1 cellular context compared by ENCODE assay signal in the genomic region with DNA sequence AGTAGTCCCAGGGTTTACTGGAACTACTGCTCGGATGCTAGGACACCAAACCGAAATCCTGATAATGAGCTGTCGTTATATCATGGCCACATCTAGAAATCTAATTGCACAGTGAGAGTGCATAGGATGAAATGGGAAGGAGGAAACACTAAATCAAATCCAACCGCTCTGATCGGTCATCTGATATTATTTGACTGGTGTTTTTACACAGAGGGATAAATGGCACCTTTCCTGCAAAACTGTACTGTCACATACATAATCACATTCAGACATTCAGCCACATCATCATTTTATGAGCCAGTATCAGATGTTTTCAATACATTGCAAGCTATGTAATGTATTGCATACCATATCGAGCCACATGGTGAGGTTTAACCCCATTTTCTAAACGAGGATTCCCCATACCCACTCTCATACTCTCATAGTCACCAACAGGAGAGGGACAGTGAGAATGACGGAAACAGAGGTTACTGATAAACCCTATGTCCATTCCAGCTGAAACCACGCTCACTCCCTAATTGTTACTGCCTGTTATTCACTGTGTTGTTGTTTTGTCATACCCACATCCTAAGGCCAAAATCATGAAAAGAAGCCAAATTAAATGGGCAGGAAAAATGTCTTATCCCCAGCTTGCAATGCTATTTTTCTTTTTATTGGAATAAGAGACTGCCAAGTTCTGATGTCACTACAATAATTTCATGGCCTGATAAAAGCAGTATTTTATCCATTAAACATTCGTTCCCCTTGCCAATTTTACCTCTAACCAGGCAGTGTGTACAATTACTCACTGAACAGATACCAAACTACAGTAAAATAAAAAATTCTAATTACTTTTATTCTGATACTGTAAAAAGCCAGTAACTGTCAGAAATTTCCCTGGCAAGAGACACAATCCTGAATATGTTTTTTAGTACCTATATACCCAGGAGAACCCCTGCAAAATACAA.
TF ChIP-seq lines count a peak whose summit lies in the region.

No MANE protein-coding gene starts in this region.

TF ChIP-seq in HEK293, 187 proteins besides CTCF, POLR2A, EP300 and RAD21 (continued from another document and continues in another):
- TF ChIP-seq, protein P1, sequence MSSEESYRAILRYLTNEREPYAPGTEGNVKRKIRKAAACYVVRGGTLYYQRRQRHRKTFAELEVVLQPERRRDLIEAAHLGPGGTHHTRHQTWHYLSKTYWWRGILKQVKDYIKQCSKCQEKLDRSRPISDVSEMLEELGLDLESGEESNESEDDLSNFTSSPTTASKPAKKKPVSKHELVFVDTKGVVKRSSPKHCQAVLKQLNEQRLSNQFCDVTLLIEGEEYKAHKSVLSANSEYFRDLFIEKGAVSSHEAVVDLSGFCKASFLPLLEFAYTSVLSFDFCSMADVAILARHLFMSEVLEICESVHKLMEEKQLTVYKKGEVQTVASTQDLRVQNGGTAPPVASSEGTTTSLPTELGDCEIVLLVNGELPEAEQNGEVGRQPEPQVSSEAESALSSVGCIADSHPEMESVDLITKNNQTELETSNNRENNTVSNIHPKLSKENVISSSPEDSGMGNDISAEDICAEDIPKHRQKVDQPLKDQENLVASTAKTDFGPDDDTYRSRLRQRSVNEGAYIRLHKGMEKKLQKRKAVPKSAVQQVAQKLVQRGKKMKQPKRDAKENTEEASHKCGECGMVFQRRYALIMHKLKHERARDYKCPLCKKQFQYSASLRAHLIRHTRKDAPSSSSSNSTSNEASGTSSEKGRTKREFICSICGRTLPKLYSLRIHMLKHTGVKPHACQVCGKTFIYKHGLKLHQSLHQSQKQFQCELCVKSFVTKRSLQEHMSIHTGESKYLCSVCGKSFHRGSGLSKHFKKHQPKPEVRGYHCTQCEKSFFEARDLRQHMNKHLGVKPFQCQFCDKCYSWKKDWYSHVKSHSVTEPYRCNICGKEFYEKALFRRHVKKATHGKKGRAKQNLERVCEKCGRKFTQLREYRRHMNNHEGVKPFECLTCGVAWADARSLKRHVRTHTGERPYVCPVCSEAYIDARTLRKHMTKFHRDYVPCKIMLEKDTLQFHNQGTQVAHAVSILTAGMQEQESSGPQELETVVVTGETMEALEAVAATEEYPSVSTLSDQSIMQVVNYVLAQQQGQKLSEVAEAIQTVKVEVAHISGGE (tag by site-specific recombination; conservative IDR thresholded peaks at IDR 0.05; ENCODE audit: low read depth): no peak
- TF ChIP-seq WT1 (tag by site-specific recombination; IDR thresholded peaks at IDR 0.05) (0 out of 2 replicates have a peak, but pooled peaks have one; percentile 43), ZNF423 (tag by site-specific recombination; IDR thresholded peaks at IDR 0.05) (no peak), OVOL3 (tag by site-specific recombination; IDR thresholded peaks at IDR 0.05) (no peak), ZBTB21 (tag by site-specific recombination; IDR thresholded peaks at IDR 0.05) (no peak), ZNF366 (tag by site-specific recombination; conservative IDR thresholded peaks at IDR 0.05) (no peak), GLIS1 (tag by site-specific recombination; IDR thresholded peaks at IDR 0.05) (no peak), ZNF501 (tag by site-specific recombination; IDR thresholded peaks at IDR 0.05) (no peak), ZNF223 (tag by site-specific recombination; IDR thresholded peaks at IDR 0.05) (no peak), IKZF3 (tag by site-specific recombination; IDR thresholded peaks at IDR 0.05) (no peak), ZNF138 (tag by site-specific recombination; IDR thresholded peaks at IDR 0.05; ENCODE audit: borderline replicate concordance) (no peak), ZNF514 (tag by site-specific recombination; IDR thresholded peaks at IDR 0.05) (no peak), ZNF830 (tag by site-specific recombination; IDR thresholded peaks at IDR 0.05; ENCODE audit: low read depth) (no peak), ZNF664 (tag by site-specific recombination; IDR thresholded peaks at IDR 0.05) (no peak), ZXDB (tag by site-specific recombination; IDR thresholded peaks at IDR 0.05) (no peak), MEIS1 (CRISPR knock-in tag; IDR thresholded peaks at IDR 0.05; ENCODE audit: borderline replicate concordance) (no peak), SCRT1 (tag by site-specific recombination; IDR thresholded peaks at IDR 0.05; ENCODE audit: borderline replicate concordance) (no peak), FEZF1 (tag by site-specific recombination; IDR thresholded peaks at IDR 0.05) (peak; percentile 1; the same call in 1 of the 2 replicates), ZNF558 (tag by site-specific recombination; IDR thresholded peaks at IDR 0.05) (no peak), ZNF530 (tag by site-specific recombination; IDR thresholded peaks at IDR 0.05; ENCODE audit: low read depth) (no peak), KLF8 (tag by site-specific recombination; IDR thresholded peaks at IDR 0.05) (no peak), ZBTB17 (tag by site-specific recombination; IDR thresholded peaks at IDR 0.05) (peak; percentile 52; the same call in 1 of the 2 replicates), ZNF114 (tag by site-specific recombination; IDR thresholded peaks at IDR 0.05) (no peak), SP7 (tag by site-specific recombination; IDR thresholded peaks at IDR 0.05) (peak; percentile 88), ZSCAN30 (tag by site-specific recombination; IDR thresholded peaks at IDR 0.05) (no peak), ZNF600 (tag by site-specific recombination; IDR thresholded peaks at IDR 0.05) (0 out of 2 replicates have a peak, but pooled peaks have one; percentile 27), ZNF843 (tag by site-specific recombination; IDR thresholded peaks at IDR 0.05) (0 out of 2 replicates have a peak, but pooled peaks have one; percentile 13), ZNF184 (tag by site-specific recombination; IDR thresholded peaks at IDR 0.05) (no peak), ZNF132 (tag by site-specific recombination; IDR thresholded peaks at IDR 0.05; ENCODE audit: borderline replicate concordance) (no peak), BCL11A (tag by site-specific recombination; IDR thresholded peaks at IDR 0.05; ENCODE audit: low read depth) (no peak), ZNF155 (tag by site-specific recombination; IDR thresholded peaks at IDR 0.05) (no peak), ZNF37A (tag by site-specific recombination; IDR thresholded peaks at IDR 0.05) (no peak)
- TF ChIP-seq, protein P2, sequence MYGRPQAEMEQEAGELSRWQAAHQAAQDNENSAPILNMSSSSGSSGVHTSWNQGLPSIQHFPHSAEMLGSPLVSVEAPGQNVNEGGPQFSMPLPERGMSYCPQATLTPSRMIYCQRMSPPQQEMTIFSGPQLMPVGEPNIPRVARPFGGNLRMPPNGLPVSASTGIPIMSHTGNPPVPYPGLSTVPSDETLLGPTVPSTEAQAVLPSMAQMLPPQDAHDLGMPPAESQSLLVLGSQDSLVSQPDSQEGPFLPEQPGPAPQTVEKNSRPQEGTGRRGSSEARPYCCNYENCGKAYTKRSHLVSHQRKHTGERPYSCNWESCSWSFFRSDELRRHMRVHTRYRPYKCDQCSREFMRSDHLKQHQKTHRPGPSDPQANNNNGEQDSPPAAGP (tag by site-specific recombination; IDR thresholded peaks at IDR 0.05): no peak
- TF ChIP-seq, protein P3, sequence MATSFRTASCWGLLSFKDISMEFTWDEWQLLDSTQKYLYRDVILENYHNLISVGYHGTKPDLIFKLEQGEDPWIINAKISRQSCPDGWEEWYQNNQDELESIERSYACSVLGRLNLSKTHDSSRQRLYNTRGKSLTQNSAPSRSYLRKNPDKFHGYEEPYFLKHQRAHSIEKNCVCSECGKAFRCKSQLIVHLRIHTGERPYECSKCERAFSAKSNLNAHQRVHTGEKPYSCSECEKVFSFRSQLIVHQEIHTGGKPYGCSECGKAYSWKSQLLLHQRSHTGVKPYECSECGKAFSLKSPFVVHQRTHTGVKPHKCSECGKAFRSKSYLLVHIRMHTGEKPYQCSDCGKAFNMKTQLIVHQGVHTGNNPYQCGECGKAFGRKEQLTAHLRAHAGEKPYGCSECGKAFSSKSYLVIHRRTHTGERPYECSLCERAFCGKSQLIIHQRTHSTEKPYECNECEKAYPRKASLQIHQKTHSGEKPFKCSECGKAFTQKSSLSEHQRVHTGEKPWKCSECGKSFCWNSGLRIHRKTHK (tag by site-specific recombination; IDR thresholded peaks at IDR 0.05): no peak
- TF ChIP-seq, protein P4, sequence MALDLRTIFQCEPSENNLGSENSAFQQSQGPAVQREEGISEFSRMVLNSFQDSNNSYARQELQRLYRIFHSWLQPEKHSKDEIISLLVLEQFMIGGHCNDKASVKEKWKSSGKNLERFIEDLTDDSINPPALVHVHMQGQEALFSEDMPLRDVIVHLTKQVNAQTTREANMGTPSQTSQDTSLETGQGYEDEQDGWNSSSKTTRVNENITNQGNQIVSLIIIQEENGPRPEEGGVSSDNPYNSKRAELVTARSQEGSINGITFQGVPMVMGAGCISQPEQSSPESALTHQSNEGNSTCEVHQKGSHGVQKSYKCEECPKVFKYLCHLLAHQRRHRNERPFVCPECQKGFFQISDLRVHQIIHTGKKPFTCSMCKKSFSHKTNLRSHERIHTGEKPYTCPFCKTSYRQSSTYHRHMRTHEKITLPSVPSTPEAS (tag by site-specific recombination; IDR thresholded peaks at IDR 0.05): no peak
- TF ChIP-seq, protein P5, sequence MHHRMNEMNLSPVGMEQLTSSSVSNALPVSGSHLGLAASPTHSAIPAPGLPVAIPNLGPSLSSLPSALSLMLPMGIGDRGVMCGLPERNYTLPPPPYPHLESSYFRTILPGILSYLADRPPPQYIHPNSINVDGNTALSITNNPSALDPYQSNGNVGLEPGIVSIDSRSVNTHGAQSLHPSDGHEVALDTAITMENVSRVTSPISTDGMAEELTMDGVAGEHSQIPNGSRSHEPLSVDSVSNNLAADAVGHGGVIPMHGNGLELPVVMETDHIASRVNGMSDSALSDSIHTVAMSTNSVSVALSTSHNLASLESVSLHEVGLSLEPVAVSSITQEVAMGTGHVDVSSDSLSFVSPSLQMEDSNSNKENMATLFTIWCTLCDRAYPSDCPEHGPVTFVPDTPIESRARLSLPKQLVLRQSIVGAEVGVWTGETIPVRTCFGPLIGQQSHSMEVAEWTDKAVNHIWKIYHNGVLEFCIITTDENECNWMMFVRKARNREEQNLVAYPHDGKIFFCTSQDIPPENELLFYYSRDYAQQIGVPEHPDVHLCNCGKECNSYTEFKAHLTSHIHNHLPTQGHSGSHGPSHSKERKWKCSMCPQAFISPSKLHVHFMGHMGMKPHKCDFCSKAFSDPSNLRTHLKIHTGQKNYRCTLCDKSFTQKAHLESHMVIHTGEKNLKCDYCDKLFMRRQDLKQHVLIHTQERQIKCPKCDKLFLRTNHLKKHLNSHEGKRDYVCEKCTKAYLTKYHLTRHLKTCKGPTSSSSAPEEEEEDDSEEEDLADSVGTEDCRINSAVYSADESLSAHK (tag by site-specific recombination; IDR thresholded peaks at IDR 0.05): no peak
- TF ChIP-seq, protein P6, sequence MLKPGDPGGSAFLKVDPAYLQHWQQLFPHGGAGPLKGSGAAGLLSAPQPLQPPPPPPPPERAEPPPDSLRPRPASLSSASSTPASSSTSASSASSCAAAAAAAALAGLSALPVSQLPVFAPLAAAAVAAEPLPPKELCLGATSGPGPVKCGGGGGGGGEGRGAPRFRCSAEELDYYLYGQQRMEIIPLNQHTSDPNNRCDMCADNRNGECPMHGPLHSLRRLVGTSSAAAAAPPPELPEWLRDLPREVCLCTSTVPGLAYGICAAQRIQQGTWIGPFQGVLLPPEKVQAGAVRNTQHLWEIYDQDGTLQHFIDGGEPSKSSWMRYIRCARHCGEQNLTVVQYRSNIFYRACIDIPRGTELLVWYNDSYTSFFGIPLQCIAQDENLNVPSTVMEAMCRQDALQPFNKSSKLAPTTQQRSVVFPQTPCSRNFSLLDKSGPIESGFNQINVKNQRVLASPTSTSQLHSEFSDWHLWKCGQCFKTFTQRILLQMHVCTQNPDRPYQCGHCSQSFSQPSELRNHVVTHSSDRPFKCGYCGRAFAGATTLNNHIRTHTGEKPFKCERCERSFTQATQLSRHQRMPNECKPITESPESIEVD (tag by site-specific recombination; IDR thresholded peaks at IDR 0.05): peak; percentile 89
- TF ChIP-seq, protein P7, sequence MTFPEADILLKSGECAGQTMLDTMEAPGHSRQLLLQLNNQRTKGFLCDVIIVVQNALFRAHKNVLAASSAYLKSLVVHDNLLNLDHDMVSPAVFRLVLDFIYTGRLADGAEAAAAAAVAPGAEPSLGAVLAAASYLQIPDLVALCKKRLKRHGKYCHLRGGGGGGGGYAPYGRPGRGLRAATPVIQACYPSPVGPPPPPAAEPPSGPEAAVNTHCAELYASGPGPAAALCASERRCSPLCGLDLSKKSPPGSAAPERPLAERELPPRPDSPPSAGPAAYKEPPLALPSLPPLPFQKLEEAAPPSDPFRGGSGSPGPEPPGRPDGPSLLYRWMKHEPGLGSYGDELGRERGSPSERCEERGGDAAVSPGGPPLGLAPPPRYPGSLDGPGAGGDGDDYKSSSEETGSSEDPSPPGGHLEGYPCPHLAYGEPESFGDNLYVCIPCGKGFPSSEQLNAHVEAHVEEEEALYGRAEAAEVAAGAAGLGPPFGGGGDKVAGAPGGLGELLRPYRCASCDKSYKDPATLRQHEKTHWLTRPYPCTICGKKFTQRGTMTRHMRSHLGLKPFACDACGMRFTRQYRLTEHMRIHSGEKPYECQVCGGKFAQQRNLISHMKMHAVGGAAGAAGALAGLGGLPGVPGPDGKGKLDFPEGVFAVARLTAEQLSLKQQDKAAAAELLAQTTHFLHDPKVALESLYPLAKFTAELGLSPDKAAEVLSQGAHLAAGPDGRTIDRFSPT (tag by site-specific recombination; IDR thresholded peaks at IDR 0.05): no peak
- TF ChIP-seq, protein P8, sequence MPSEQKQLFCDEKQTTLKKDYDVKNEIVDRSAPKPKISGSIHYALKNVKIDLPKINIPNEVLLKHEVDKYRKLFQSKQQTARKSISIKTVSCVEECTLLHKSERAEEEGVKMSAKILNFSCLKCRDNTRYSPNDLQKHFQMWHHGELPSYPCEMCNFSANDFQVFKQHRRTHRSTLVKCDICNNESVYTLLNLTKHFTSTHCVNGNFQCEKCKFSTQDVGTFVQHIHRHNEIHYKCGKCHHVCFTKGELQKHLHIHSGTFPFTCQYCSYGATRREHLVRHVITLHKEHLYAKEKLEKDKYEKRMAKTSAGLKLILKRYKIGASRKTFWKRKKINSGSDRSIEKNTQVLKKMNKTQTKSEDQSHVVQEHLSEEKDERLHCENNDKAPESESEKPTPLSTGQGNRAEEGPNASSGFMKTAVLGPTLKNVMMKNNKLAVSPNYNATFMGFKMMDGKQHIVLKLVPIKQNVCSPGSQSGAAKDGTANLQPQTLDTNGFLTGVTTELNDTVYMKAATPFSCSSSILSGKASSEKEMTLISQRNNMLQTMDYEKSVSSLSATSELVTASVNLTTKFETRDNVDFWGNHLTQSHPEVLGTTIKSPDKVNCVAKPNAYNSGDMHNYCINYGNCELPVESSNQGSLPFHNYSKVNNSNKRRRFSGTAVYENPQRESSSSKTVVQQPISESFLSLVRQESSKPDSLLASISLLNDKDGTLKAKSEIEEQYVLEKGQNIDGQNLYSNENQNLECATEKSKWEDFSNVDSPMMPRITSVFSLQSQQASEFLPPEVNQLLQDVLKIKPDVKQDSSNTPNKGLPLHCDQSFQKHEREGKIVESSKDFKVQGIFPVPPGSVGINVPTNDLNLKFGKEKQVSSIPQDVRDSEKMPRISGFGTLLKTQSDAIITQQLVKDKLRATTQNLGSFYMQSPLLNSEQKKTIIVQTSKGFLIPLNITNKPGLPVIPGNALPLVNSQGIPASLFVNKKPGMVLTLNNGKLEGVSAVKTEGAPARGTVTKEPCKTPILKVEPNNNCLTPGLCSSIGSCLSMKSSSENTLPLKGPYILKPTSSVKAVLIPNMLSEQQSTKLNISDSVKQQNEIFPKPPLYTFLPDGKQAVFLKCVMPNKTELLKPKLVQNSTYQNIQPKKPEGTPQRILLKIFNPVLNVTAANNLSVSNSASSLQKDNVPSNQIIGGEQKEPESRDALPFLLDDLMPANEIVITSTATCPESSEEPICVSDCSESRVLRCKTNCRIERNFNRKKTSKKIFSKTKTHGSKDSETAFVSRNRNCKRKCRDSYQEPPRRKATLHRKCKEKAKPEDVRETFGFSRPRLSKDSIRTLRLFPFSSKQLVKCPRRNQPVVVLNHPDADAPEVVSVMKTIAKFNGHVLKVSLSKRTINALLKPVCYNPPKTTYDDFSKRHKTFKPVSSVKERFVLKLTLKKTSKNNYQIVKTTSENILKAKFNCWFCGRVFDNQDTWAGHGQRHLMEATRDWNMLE (tag by site-specific recombination; conservative IDR thresholded peaks at IDR 0.05; ENCODE audit: low read depth): no peak
